Comparison of ENCODE assay signal across 1 cellular context in genomic region chr11:118437046-118437735, GRCh38.
TF ChIP-seq lines count a peak whose summit lies in the region.

No MANE protein-coding gene starts in this region.

TF ChIP-seq in K562, 482 proteins besides CTCF, POLR2A, EP300 and RAD21 (continued from another document):
- TF ChIP-seq ZNF512 (tag; IDR thresholded peaks at IDR 0.05) (no peak), ESRRB (CRISPR knock-in tag; IDR thresholded peaks at IDR 0.05; ENCODE audit: borderline replicate concordance) (no peak), CREB3 (tag; conservative IDR thresholded peaks at IDR 0.05; ENCODE audit: low read depth) (no peak), MXI1 (IDR thresholded peaks at IDR 0.05; ENCODE audit: low read depth, low read length) (0 out of 2 replicates have a peak, but pooled peaks have one; percentile 11), TAL1 (IDR thresholded peaks at IDR 0.05) (peak; percentile 90), ZNF696 (CRISPR knock-in tag; conservative IDR thresholded peaks at IDR 0.05) (no peak), ZBTB17 (CRISPR knock-in tag; IDR thresholded peaks at IDR 0.05) (no peak), RBM17 (IDR thresholded peaks at IDR 0.05; ENCODE audit: borderline replicate concordance, low read depth, low read length) (no peak), ILF3 (IDR thresholded peaks at IDR 0.05; ENCODE audit: borderline replicate concordance) (no peak), ARID3B (CRISPR knock-in tag; IDR thresholded peaks at IDR 0.05; ENCODE audit: borderline replicate concordance) (no peak), E2F6 (IDR thresholded peaks at IDR 0.05; ENCODE audit: borderline replicate concordance in 1 of 2, extremely low read depth in 1 of 2, insufficient read depth in 1 of 2, insufficient read length in 1 of 2, low read depth in 1 of 2, low read length in 1 of 2, poor library complexity in 1 of 2, severe bottlenecking in 1 of 2) (peak in 1 of 2 experiments; percentile 10), UBTF (IDR thresholded peaks at IDR 0.05; ENCODE audit: borderline replicate concordance in 1 of 2, low read depth in 2 of 2, low read length in 2 of 2) (peak in 1 of 2 experiments; percentile 18; a peak in 1 of 4 replicates), GATA2 (CRISPR knock-in tag; IDR thresholded peaks at IDR 0.05) (peak; percentile 73; the same call in 1 of the 2 replicates), YBX1 (IDR thresholded peaks at IDR 0.05) (no peak), ZNF589 (CRISPR knock-in tag; IDR thresholded peaks at IDR 0.05; ENCODE audit: low read depth) (no peak), RFX1 (IDR thresholded peaks at IDR 0.05) (no peak), ZNF695 (CRISPR knock-in tag; IDR thresholded peaks at IDR 0.05) (no peak), RUNX1 (IDR thresholded peaks at IDR 0.05; ENCODE audit: low read depth) (no peak), E4F1 (CRISPR knock-in tag; IDR thresholded peaks at IDR 0.05; ENCODE audit: borderline replicate concordance) (no peak), ZNF263 (CRISPR knock-in tag; IDR thresholded peaks at IDR 0.05; ENCODE audit: borderline replicate concordance) (peak; percentile 63), NFIC (IDR thresholded peaks at IDR 0.05) (peak; percentile 50), ZNF668 (CRISPR knock-in tag; IDR thresholded peaks at IDR 0.05) (no peak), POLR2B (IDR thresholded peaks at IDR 0.05; ENCODE audit: low read depth, partially characterized antibody) (no peak), KDM2B (CRISPR knock-in tag; IDR thresholded peaks at IDR 0.05) (no peak), BCOR (IDR thresholded peaks at IDR 0.05) (0 out of 2 replicates have a peak, but pooled peaks have one; percentile 15), RBBP5 (IDR thresholded peaks at IDR 0.05; ENCODE audit: borderline replicate concordance, insufficient read depth, low read length, poor library complexity, severe bottlenecking) (no peak), IRF2 (CRISPR knock-in tag; IDR thresholded peaks at IDR 0.05) (no peak), SP1 (CRISPR knock-in tag; IDR thresholded peaks at IDR 0.05) (peak; percentile 20; the same call in 1 of the 2 replicates), SETDB1 (IDR thresholded peaks at IDR 0.05; ENCODE audit: low read length) (no peak), CCAR2 (IDR thresholded peaks at IDR 0.05; ENCODE audit: low read depth, low read length) (no peak), DIDO1 (tag; IDR thresholded peaks at IDR 0.05; ENCODE audit: low read depth) (no peak), NR0B1 (IDR thresholded peaks at IDR 0.05; ENCODE audit: partially characterized antibody) (no peak), ATF7 (IDR thresholded peaks at IDR 0.05) (peak; percentile 87), JUN (IDR thresholded peaks at IDR 0.05; ENCODE audit: borderline replicate concordance, low read depth, low read length) (no peak), JUN (CRISPR knock-in tag; IDR thresholded peaks at IDR 0.05; ENCODE audit: borderline replicate concordance) (0 out of 2 replicates have a peak, but pooled peaks have one; percentile 37)
TF ChIP-seq in K562: peak in this region for 62.
